In the genomic region with DNA sequence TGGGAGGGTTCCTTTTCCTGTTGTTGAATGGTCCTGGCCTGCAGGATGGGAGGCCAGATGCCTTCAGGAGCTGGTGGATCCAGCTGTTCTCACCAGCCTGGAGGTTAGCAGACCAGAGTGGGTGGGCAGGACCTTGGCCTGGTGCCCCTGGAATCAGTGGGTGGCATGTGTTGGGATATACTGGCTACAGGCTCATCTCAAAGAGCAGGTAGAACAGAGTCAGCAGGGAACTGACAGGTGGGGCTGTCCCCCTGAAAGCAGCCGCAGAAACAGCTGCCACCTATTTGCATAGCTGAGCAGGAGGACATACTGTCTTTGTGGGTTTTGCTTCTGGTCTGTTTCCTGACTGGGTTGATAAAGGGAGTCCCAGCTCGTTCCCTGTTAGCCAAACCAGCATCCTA, we compare ENCODE assay signal across 8 cellular contexts.
DNase-seq lines count a peak whose midpoint lies in the region; ATAC-seq and TF ChIP-seq lines count a peak whose summit lies in the region.

No MANE protein-coding gene starts in this region.

- no peak overlapping the region for H3K4me2 ChIP-seq in smooth muscle cell

- H3K27me3 Mint-ChIP-seq in activated naive CD8-positive, alpha-beta T cell treated with anti-CD3 and anti-CD28 coated beads, Interleukin-2, amount 50 U/mL, for 24 hours: no peaks in the 10 kb centered on the region

- H3K9me3 ChIP-seq in smooth muscle cell (replicated peaks; ENCODE audit: low read depth) (no peaks in the 10 kb centered on the region), gastroesophageal sphincter (no peaks in the 10 kb centered on the region), upper lobe of left lung (no peaks in the 10 kb centered on the region)

- WGBS in smooth muscle cell (ENCODE audit: low lambda C conversion rate): 30% methylated on average over 1 of the region's 2 CpGs
- 100% methylated on average over 1 of the region's 2 CpGs; no CpG with 5 or more reads in 1 of the 2 donors for WGBS in gastroesophageal sphincter (ENCODE audit: low coverage in 1 of 2), 2 donors
- WGBS in upper lobe of left lung, 2 donors: 67% methylated on average over 1 to 2 of the region's 2 CpGs

- H3K4me3 ChIP-seq in smooth muscle cell (no peak overlapping the region), gastroesophageal sphincter (no peak overlapping the region), upper lobe of left lung (no peak overlapping the region)

- no peak overlapping the region for H3K4me3 Mint-ChIP-seq in activated naive CD8-positive, alpha-beta T cell treated with anti-CD3 and anti-CD28 coated beads, Interleukin-2, amount 50 U/mL, for 24 hours

- no peaks in the 10 kb centered on the region for H3K9me3 Mint-ChIP-seq in activated naive CD8-positive, alpha-beta T cell treated with anti-CD3 and anti-CD28 coated beads, Interleukin-2, amount 50 U/mL, for 24 hours

- H3K9ac ChIP-seq in smooth muscle cell (ENCODE audit: low read depth): no peak overlapping the region

- H3K27ac ChIP-seq in smooth muscle cell (ENCODE audit: low read depth): no peak overlapping the region
- no peak overlapping the region for H3K27ac ChIP-seq in gastroesophageal sphincter
- no peak overlapping the region for H3K27ac ChIP-seq in foreskin keratinocyte
- no peak overlapping the region for H3K27ac ChIP-seq in upper lobe of left lung

- peak; percentile 47 for DNase-seq in activated naive CD8-positive, alpha-beta T cell treated with anti-CD3 and anti-CD28 coated beads, Interleukin-2, amount 50 U/mL, for 24 hours
- DNase-seq in smooth muscle cell (lab: John Stamatoyannopoulos, UW; ENCODE audit: unreplicated experiment) (no peak), foreskin keratinocyte (no peak), upper lobe of left lung (no peak)

- no peak overlapping the region for H3K27ac Mint-ChIP-seq in activated naive CD8-positive, alpha-beta T cell treated with anti-CD3 and anti-CD28 coated beads, Interleukin-2, amount 50 U/mL, for 24 hours

- no peak overlapping the region for H2AFZ ChIP-seq in smooth muscle cell (ENCODE audit: low read depth)

- ATAC-seq in GM18499 (IDR thresholded peaks at IDR 0.05; ENCODE audit: insufficient read depth, unreplicated experiment) (peak; percentile 68), GM21381 (IDR thresholded peaks at IDR 0.05; ENCODE audit: unreplicated experiment) (peak; percentile 81), HG03457 (IDR thresholded peaks at IDR 0.05; ENCODE audit: unreplicated experiment) (peak; percentile 70), gastroesophageal sphincter (no peak), foreskin keratinocyte (no peak), upper lobe of left lung (ENCODE audit: low FRiP score in 2 of 2) (no peak)
- peak; percentile 89 for ATAC-seq in activated naive CD8-positive, alpha-beta T cell treated with anti-CD3 and anti-CD28 coated beads, Interleukin-2, amount 50 U/mL, for 24 hours

- H4K20me1 ChIP-seq in smooth muscle cell (ENCODE audit: low read depth): no peaks in the 10 kb centered on the region

- TF ChIP-seq CTCF in smooth muscle cell (IDR thresholded peaks at IDR 0.05; ENCODE audit: borderline replicate concordance, insufficient read depth, poor library complexity, severe bottlenecking) (no peak), gastroesophageal sphincter (IDR thresholded peaks at IDR 0.05) (no peak), foreskin keratinocyte (conservative IDR thresholded peaks at IDR 0.05) (no peak), upper lobe of left lung (IDR thresholded peaks at IDR 0.05) (no peak)

- no peak for TF ChIP-seq EP300 in gastroesophageal sphincter (IDR thresholded peaks at IDR 0.05)
- TF ChIP-seq EP300 in upper lobe of left lung (IDR thresholded peaks at IDR 0.05): no peak

- TF ChIP-seq POLR2A in gastroesophageal sphincter (IDR thresholded peaks at IDR 0.05) (no peak), upper lobe of left lung (IDR thresholded peaks at IDR 0.05) (no peak)

- peaks cover 5% of the 10 kb centered on the region for H3K36me3 Mint-ChIP-seq in activated naive CD8-positive, alpha-beta T cell treated with anti-CD3 and anti-CD28 coated beads, Interleukin-2, amount 50 U/mL, for 24 hours (ENCODE audit: low read depth)

- no peaks in the 10 kb centered on the region for H3K36me3 ChIP-seq in smooth muscle cell (ENCODE audit: low read depth)
- H3K36me3 ChIP-seq in gastroesophageal sphincter: no peaks in the 10 kb centered on the region
- peaks cover 0 to 9% (median 5%) of the 10 kb centered on the region in 4 donors for H3K36me3 ChIP-seq in upper lobe of left lung

- peaks cover 25% of the 10 kb centered on the region for H3K4me1 Mint-ChIP-seq in activated naive CD8-positive, alpha-beta T cell treated with anti-CD3 and anti-CD28 coated beads, Interleukin-2, amount 50 U/mL, for 24 hours

- H3K27me3 ChIP-seq in smooth muscle cell (ENCODE audit: low read depth) (no peaks in the 10 kb centered on the region), gastroesophageal sphincter (no peaks in the 10 kb centered on the region), foreskin keratinocyte (no peaks in the 10 kb centered on the region), upper lobe of left lung (no peaks in the 10 kb centered on the region)

- peaks cover 12% of the 10 kb centered on the region for H3F3A ChIP-seq in smooth muscle cell (ENCODE audit: low read depth)

- H3K4me1 ChIP-seq in smooth muscle cell (ENCODE audit: low read depth) (peaks cover 20% of the 10 kb centered on the region), gastroesophageal sphincter (peaks cover 0 to 17% (median 3%) of the 10 kb centered on the region in 3 donors), foreskin keratinocyte (peaks cover 15% of the 10 kb centered on the region), upper lobe of left lung (peaks cover 0 to 4% (median 0%) of the 10 kb centered on the region in 4 donors)

- H3K79me2 ChIP-seq in smooth muscle cell (ENCODE audit: low read depth): no peaks in the 10 kb centered on the region

Comparison
In these comparisons a context has a peak if more than half of its experiments do, and no peak if none do; other contexts are left out.
1. ATAC-seq: peak in GM18499 (single experiment), GM21381 (single experiment), HG03457 (single experiment) and activated naive CD8-positive, alpha-beta T cell treated with anti-CD3 and anti-CD28 coated beads, Interleukin-2, amount 50 U/mL, for 24 hours (single experiment); none in gastroesophageal sphincter (single experiment), foreskin keratinocyte (single experiment) and upper lobe of left lung (0 of 2).